Comparison of ENCODE assay signal across 8 cellular contexts in genomic region chr10:92592761-92593552, GRCh38. TPM values are rescaled to one million over a fixed set of nuclear protein-coding genes. Genes with fewer than 3 reads are reported as not detected.
DNase-seq lines count a peak whose midpoint lies in the region; ATAC-seq and TF ChIP-seq lines count a peak whose summit lies in the region.

KIF11 (plus strand) TSS chr10:92593130; CDS start chr10:92593376, 246 bp downstream.

- H3K9me3 ChIP-seq in right atrium auricular region: no peaks in the 10 kb centered on the region
- H3K9me3 ChIP-seq in psoas muscle: no peaks in the 10 kb centered on the region
- H3K9me3 ChIP-seq in uterus: no peaks in the 10 kb centered on the region

- H3K4me1 ChIP-seq in right atrium auricular region (peaks cover 0 to 27% of the 10 kb centered on the region in 2 donors), psoas muscle (peaks cover 5% of the 10 kb centered on the region), uterus (no peaks in the 10 kb centered on the region)

- 0 to 1% (median 0%) methylated on average over 56 to 58 of the region's 58 CpGs for WGBS in psoas muscle, 3 donors

- ATAC-seq in HG02885 (IDR thresholded peaks at IDR 0.05; ENCODE audit: poor library complexity, unreplicated experiment): peak; percentile 73
- peak; percentile 90 to 94 (median 92) for ATAC-seq in psoas muscle

- peak; percentile 49 to 87 for DNase-seq in NCI-H187 (lab: John Stamatoyannopoulos, UW)
- peak; percentile 88 to 98 (median 94) for DNase-seq in T-helper 2 cell
- DNase-seq in right atrium auricular region (ENCODE audit: low spot score): peak; percentile 98
- peak; percentile 98 for DNase-seq in psoas muscle
- DNase-seq in uterus: peak; percentile 96 to 97

- H3K4me3 ChIP-seq in right atrium auricular region: peak within 1 kb of the TSS; percentile 55 to 80
- peak within 1 kb of the TSS; percentile 91 for H3K4me3 ChIP-seq in psoas muscle
- peak within 1 kb of the TSS; percentile 51 to 75 for H3K4me3 ChIP-seq in uterus

- TF ChIP-seq POLR2A in GM15510 (IDR thresholded peaks at IDR 0.05; ENCODE audit: borderline replicate concordance, extremely low read depth, insufficient read length) (peak; percentile 91), uterus (IDR thresholded peaks at IDR 0.05) (peak; percentile 78 to 88)

- TF ChIP-seq CTCF in right atrium auricular region (IDR thresholded peaks at IDR 0.05) (no peak), psoas muscle (IDR thresholded peaks at IDR 0.05) (no peak), uterus (IDR thresholded peaks at IDR 0.05) (no peak)

- intact Hi-C loops in psoas muscle (cut with DNase I): loop anchor here in 1 of 2 donors (10.0 kb wide), 2 partner anchors 282 to 1728 kb away; no protein-coding TSS in a partner anchor
- intact Hi-C loops in uterus (cut with DNase I; ENCODE audit: low total_unique reads): no loop called here

- H3K36me3 ChIP-seq in right atrium auricular region (no peaks in the 10 kb centered on the region), psoas muscle (ENCODE audit: insufficient read depth in 1 of 2, low read depth in 1 of 2) (no peaks in the 10 kb centered on the region), uterus (no peaks in the 10 kb centered on the region)

- H3K27me3 ChIP-seq in right atrium auricular region (no peaks in the 10 kb centered on the region), psoas muscle (ENCODE audit: insufficient read depth in 3 of 3, low read length in 2 of 3) (no peaks in the 10 kb centered on the region), uterus (no peaks in the 10 kb centered on the region)

- H3K27ac ChIP-seq in angular gyrus (ENCODE audit: low read depth, low read length) (peak within 1 kb of the TSS; percentile 96), right atrium auricular region (peak within 1 kb of the TSS; percentile 87 to 89), psoas muscle (peak within 1 kb of the TSS; percentile 90), uterus (peak within 1 kb of the TSS; percentile 87 to 96)

RNA-seq across cellular contexts. Expression of gene KIF11, which starts in this region (rescaled TPM):
- total RNA-seq in right atrium auricular region (1 to 10 TPM in 1 of 2 donors, under 1 TPM in 1; 0.24 to 1.4 TPM), psoas muscle (under 1 TPM; 0.21 to 0.34 (median 0.27) TPM), uterus (10 to 100 TPM in 1 of 4 donors, 1 to 10 TPM in 1, not detected in 2; 1.0 to 31.0 TPM)
- under 1 TPM; 0.08 to 0.40 (median 0.23) TPM for polyA plus RNA-seq in psoas muscle

Comparison
In these comparisons a context has a peak if more than half of its experiments do, and no peak if none do; other contexts are left out.
1. Peak in every context shown above with its lines: DNase-seq, ATAC-seq, H3K4me3 ChIP-seq and H3K27ac ChIP-seq.
2. Peak in DNase-seq, ATAC-seq, H3K4me3 ChIP-seq and H3K27ac ChIP-seq in psoas muscle; RNA of the gene not detected or under 1 TPM.